ENCODE assay signal across 9 cellular contexts in the genomic region with DNA sequence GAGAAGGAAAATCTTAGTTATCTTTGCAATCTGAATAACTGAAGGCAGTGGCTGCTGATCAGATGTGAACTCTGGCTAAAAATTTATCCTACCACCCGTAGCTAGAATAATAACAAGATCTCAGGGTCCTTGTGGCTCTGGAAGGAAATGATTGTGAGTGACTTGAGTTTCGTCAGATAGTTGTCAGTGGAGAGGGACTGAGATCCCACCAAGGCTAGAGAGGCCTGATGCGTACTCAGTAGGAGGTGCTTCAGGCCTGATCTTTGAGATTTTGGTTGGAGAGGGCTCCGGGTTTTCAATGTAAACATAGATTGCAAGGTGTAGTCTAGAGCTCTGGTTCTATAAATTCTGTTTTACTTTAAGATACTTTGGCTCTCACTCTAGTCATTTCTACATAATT. TPM values are rescaled to one million over a fixed set of nuclear protein-coding genes. Genes with fewer than 3 reads are reported as not detected.
DNase-seq lines count a peak whose midpoint lies in the region; ATAC-seq and TF ChIP-seq lines count a peak whose summit lies in the region.
"Had no signal": no experiment of that assay in that cellular context is flagged by ENCODE, and none has a peak within 500 bp of the region (broad histone marks: within the 10 kb centered on the region; RNA-seq: fewer than 3 reads in every experiment).

No MANE protein-coding gene starts in this region.

- TF ChIP-seq CTCF in DOHH2 (IDR thresholded peaks at IDR 0.05; ENCODE audit: low read depth, low read length, poor library complexity, severe bottlenecking) (no peak), OCI-LY1 (IDR thresholded peaks at IDR 0.05; ENCODE audit: low read length) (no peak), left lung (IDR thresholded peaks at IDR 0.05) (no peak)

- ATAC-seq in left lung (no peak), HG02610 (IDR thresholded peaks at IDR 0.05; ENCODE audit: unreplicated experiment) (no peak), HG03521 (IDR thresholded peaks at IDR 0.05; ENCODE audit: unreplicated experiment) (no peak), GM19452 (IDR thresholded peaks at IDR 0.05; ENCODE audit: unreplicated experiment) (no peak)

- H3K9ac ChIP-seq in OCI-LY1 (ENCODE audit: low read length) = peak overlapping the region; percentile 86; the same call in 1 of the 2 replicates
- H3K9ac ChIP-seq in endocrine pancreas (ENCODE audit: control insufficient read depth, insufficient read depth, low read length) = peak overlapping the region; percentile 74
- no peak overlapping the region for H3K9ac ChIP-seq in rectal smooth muscle tissue (ENCODE audit: low read length)

- H3K4me1 ChIP-seq in DOHH2 (ENCODE audit: control insufficient read depth, low read length) (peaks cover 46% of the 10 kb centered on the region), OCI-LY1 (ENCODE audit: insufficient read depth, low read length, severe bottlenecking) (peaks cover 36% of the 10 kb centered on the region), endocrine pancreas (ENCODE audit: control insufficient read depth, insufficient read depth, low read length) (no peaks in the 10 kb centered on the region), rectal smooth muscle tissue (ENCODE audit: control insufficient read depth, insufficient read depth, low read length) (peaks cover 18% of the 10 kb centered on the region), left lung (peaks cover 16 to 42% of the 10 kb centered on the region in 2 donors)

- H3K4me3 ChIP-seq in DOHH2 (ENCODE audit: low read length) (peak overlapping the region; percentile 91), OCI-LY1 (ENCODE audit: low read depth, low read length, poor library complexity, severe bottlenecking) (peak overlapping the region; percentile 87), endocrine pancreas (ENCODE audit: control insufficient read depth, insufficient read depth, low read length) (peak overlapping the region; percentile 79), rectal smooth muscle tissue (ENCODE audit: low read length) (peak overlapping the region; percentile 88), left lung (peak overlapping the region in 1 of 2 donors; percentile 76)

- H3K9me3 ChIP-seq in DOHH2 (ENCODE audit: control insufficient read depth, insufficient read depth, low read length) (no peaks in the 10 kb centered on the region), OCI-LY1 (ENCODE audit: low read length) (no peaks in the 10 kb centered on the region), endocrine pancreas (ENCODE audit: control insufficient read depth, low read length) (no peaks in the 10 kb centered on the region), left lung (no peaks in the 10 kb centered on the region)

- H2AFZ ChIP-seq in OCI-LY1 (ENCODE audit: low read length) = no peak overlapping the region

- H3K27me3 ChIP-seq in DOHH2 (ENCODE audit: control insufficient read depth, low read length) (no peaks in the 10 kb centered on the region), OCI-LY1 (ENCODE audit: insufficient read depth, low read length) (no peaks in the 10 kb centered on the region), endocrine pancreas (ENCODE audit: control insufficient read depth, insufficient read depth, low read length) (no peaks in the 10 kb centered on the region), rectal smooth muscle tissue (ENCODE audit: control insufficient read depth, insufficient read depth, low read length) (no peaks in the 10 kb centered on the region), left lung (no peaks in the 10 kb centered on the region)

- H4K20me1 ChIP-seq in DOHH2 (ENCODE audit: control insufficient read depth, insufficient read depth, low read depth, low read length) (peaks cover 35% of the 10 kb centered on the region), OCI-LY1 (ENCODE audit: insufficient read depth, low read length) (no peaks in the 10 kb centered on the region)

- peaks cover 7% of the 10 kb centered on the region; the same call in 1 of the 2 replicates for H3F3A ChIP-seq in DOHH2 (ENCODE audit: control insufficient read depth, insufficient read depth)
- no peaks in the 10 kb centered on the region for H3F3A ChIP-seq in OCI-LY1 (ENCODE audit: insufficient read depth, low read length)

- DNase-seq in left lung = no peak
- DNase-seq: NCI-H1436 had no signal

- intact Hi-C loops in left lung (cut with DNase I) = no loop called here

- H3K79me2 ChIP-seq in DOHH2 (ENCODE audit: control insufficient read depth, low read length) (peaks cover 58% of the 10 kb centered on the region), OCI-LY1 (ENCODE audit: insufficient read depth, low read length) (peaks cover 25% of the 10 kb centered on the region)

- H3K9me2 ChIP-seq in DOHH2 (replicated peaks; ENCODE audit: control insufficient read depth, low read length) (no peaks in the 10 kb centered on the region), OCI-LY1 (ENCODE audit: low read depth, low read length) (no peaks in the 10 kb centered on the region)

- H3K4me2 ChIP-seq in DOHH2 (ENCODE audit: low read length) (peak overlapping the region; percentile 98), OCI-LY1 (ENCODE audit: low read length) (peak overlapping the region; percentile 100)

- H3K36me3 ChIP-seq in DOHH2 (ENCODE audit: control insufficient read depth, low read length) = peaks cover 26% of the 10 kb centered on the region
- H3K36me3 ChIP-seq in OCI-LY1 (ENCODE audit: insufficient read depth, low read length) = peaks cover 25% of the 10 kb centered on the region
- peaks cover 18% of the 10 kb centered on the region for H3K36me3 ChIP-seq in endocrine pancreas (ENCODE audit: control insufficient read depth, insufficient read depth, low read length)
- H3K36me3 ChIP-seq in rectal smooth muscle tissue (ENCODE audit: control insufficient read depth, insufficient read depth, low read length) = peaks cover 17% of the 10 kb centered on the region
- H3K36me3 ChIP-seq in left lung = peaks cover 3 to 24% of the 10 kb centered on the region in 2 donors

- peak overlapping the region; percentile 7; the same call in 1 of the 2 replicates for H3K27ac ChIP-seq in DOHH2 (ENCODE audit: low read depth, low read length)
- H3K27ac ChIP-seq in OCI-LY1 (ENCODE audit: low read depth, low read length, poor library complexity, severe bottlenecking) = peak overlapping the region; percentile 11
- peak overlapping the region; percentile 60 for H3K27ac ChIP-seq in rectal smooth muscle tissue (ENCODE audit: low read depth, low read length)
- peak overlapping the region in 1 of 2 donors; percentile 19 for H3K27ac ChIP-seq in left lung

RNA-seq across cellular contexts. Expression of a gene that starts 1.4 kb away (rescaled TPM):
- total RNA-seq in left lung = 10 to 100 TPM; 33.0 to 52.9 TPM

RNA-seq across cellular contexts. Expression of a gene that starts 13.5 kb away (rescaled TPM):
- total RNA-seq in left lung = 10 to 100 TPM; 39.7 to 66.9 TPM

RNA-seq across cellular contexts. Expression of a gene that starts 22.7 kb away (rescaled TPM):
- total RNA-seq in left lung = 10 to 100 TPM; 41.5 to 59.9 TPM

RNA-seq across cellular contexts. Expression of a gene that starts 56.6 kb away (rescaled TPM):
- 10 to 100 TPM; 32.0 to 33.1 TPM for total RNA-seq in left lung
